8 cellular contexts compared by ENCODE assay signal in the genomic region with DNA sequence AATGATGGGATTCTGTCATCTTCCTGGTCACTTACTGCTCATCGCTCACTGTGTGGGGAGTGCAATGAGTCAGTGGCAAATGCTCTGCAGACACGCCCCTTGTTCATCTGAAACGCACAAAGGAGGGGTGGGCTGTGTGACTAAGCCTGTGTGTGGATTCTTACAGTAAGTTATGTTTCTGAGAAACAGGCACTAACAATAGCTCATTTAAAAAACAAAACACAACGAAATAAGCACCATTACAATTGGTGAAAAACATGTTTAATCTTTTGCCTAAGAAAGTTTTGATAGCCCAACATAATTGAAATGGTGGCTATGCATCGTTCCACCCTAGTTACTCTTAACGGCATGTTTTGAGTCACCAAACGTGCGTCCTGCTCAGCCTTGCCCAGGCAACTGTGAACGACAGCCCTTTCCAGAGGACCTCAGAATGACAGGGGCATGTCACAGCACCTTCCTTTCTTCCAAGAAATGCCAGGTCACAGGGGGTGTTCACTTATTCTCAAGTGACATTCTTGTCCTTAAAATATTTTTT.
DNase-seq lines count a peak whose midpoint lies in the region; ATAC-seq and TF ChIP-seq lines count a peak whose summit lies in the region.

No MANE protein-coding gene starts in this region.

- TF ChIP-seq CTCF in AG09319 (IDR thresholded peaks at IDR 0.05; ENCODE audit: low read depth, low read length) (no peak), astrocyte of the spinal cord (IDR thresholded peaks at IDR 0.05; ENCODE audit: low read depth, low read length) (no peak)

- no peaks in the 10 kb centered on the region for H3K36me3 Mint-ChIP-seq in T-helper 17 cell (ENCODE audit: low read depth)

- H3K4me3 ChIP-seq in astrocyte of the spinal cord (ENCODE audit: low read depth, low read length): no peak overlapping the region

- peak overlapping the region; percentile 86 for H3K4me3 Mint-ChIP-seq in T-helper 17 cell

- H3K27ac Mint-ChIP-seq in T-helper 17 cell: peak overlapping the region; percentile 63

- DNase-seq in AG09319 (ENCODE audit: extremely low read depth, low read depth) (peak; percentile 80), T-helper 17 cell (peak in 1 of 3 donors; percentile 15), astrocyte of the spinal cord (ENCODE audit: low read depth, low spot score) (peak; percentile 97), left kidney (ENCODE audit: low read depth, low spot score) (peak; percentile 46), COLO668 (lab: John Stamatoyannopoulos, UW; ENCODE audit: unreplicated experiment) (no peak)
- peak; percentile 52 to 70 for DNase-seq in stimulated activated CD8-positive, alpha-beta memory T cell treated with anti-CD3 and anti-CD28 coated beads, Interleukin-15, amount 100 ng/mL, for 48 hours (ENCODE audit: low read depth in 2 of 2)

- no peaks in the 10 kb centered on the region for H3K9me3 ChIP-seq in T-helper 17 cell (ENCODE audit: control insufficient read depth, low read length, poor library complexity, severe bottlenecking)

- H3K4me1 Mint-ChIP-seq in T-helper 17 cell: peaks cover 19% of the 10 kb centered on the region

- ATAC-seq in GM19328 (IDR thresholded peaks at IDR 0.05; ENCODE audit: unreplicated experiment) (peak; percentile 85), HG03378 (IDR thresholded peaks at IDR 0.05; ENCODE audit: unreplicated experiment) (peak; percentile 85), T-helper 17 cell (peak; percentile 87)

- H3K27me3 Mint-ChIP-seq in T-helper 17 cell: no peaks in the 10 kb centered on the region

- in situ Hi-C loops in astrocyte of the spinal cord (cut with HindIII; ENCODE audit: low sequenced_read_pairs): no loop called here
